10 cellular contexts compared by ENCODE assay signal in the genomic region with DNA sequence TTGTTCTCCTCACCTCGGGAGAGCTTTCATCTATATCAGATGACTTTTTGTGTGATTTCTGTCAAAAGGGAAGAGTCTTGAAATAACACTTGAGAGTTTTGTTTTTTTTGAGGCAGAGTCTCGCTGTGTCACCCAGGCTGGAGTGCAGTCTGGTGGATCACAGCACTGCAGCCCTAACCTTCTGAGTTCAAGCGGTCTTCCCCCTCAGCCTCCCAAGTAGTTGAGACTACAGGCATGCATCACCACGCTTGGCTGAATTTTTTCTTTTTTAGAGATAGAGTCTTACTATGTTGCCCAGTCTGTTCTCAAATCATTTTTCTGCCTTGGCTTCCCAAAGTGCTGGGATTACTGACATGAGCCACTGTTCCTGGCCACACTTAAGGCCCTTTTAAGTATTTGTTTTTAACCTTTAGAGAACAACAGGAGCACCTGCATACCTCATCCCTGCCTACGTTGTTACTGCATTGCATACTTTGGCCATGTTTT. TPM values are rescaled to one million over a fixed set of nuclear protein-coding genes. Genes with fewer than 3 reads are reported as not detected.
A peak's percentile ranks its signal among the peaks of the same experiment; 100 is the strongest.
DNase-seq lines count a peak whose midpoint lies in the region; ATAC-seq, FAIRE-seq and TF ChIP-seq lines count a peak whose summit lies in the region.
"Had no signal": no experiment of that assay in that cellular context is flagged by ENCODE, and none has a peak within 500 bp of the region (broad histone marks: within the 10 kb centered on the region; RNA-seq: fewer than 3 reads in every experiment).

No MANE protein-coding gene starts in this region.

- ATAC-seq in GM21529 (IDR thresholded peaks at IDR 0.05; ENCODE audit: unreplicated experiment) (peak; percentile 42), pancreas (peak in 3 of 4 donors; percentile 48 to 58 (median 54)), GM19463 (IDR thresholded peaks at IDR 0.05; ENCODE audit: unreplicated experiment) (no peak), GM19467 (IDR thresholded peaks at IDR 0.05; ENCODE audit: unreplicated experiment) (no peak), GM18870 (IDR thresholded peaks at IDR 0.05; ENCODE audit: unreplicated experiment) (no peak), GM21619 (IDR thresholded peaks at IDR 0.05; ENCODE audit: unreplicated experiment) (no peak)

- H3K27ac ChIP-seq in RWPE1 (peak overlapping the region; percentile 99), pancreas (peak overlapping the region in 1 of 4 donors; percentile 23)

- WGBS in pancreas, 2 donors: 66 to 75% methylated on average over 5 of the region's 5 CpGs

- H3K36me3 ChIP-seq in pancreas: no peaks in the 10 kb centered on the region

- no peaks in the 10 kb centered on the region for H3K9me3 ChIP-seq in pancreas

- H3K4me1 ChIP-seq in pancreas: peaks cover 0 to 44% (median 41%) of the 10 kb centered on the region in 3 donors

- no peak for FAIRE-seq in pancreas (lab: Jason Lieb, UNC)

- intact Hi-C loops in pancreas (cut with DNase I): no loop called here

- POLR2A ChIA-PET in RWPE1 (lab: Yijun Ruan, JAX; ENCODE audit: low non-redundant PET): no interaction called here

- H3K4me3 ChIP-seq in cardiac fibroblast (replicated peaks in 1 of 2; ENCODE audit: low read depth in 2 of 2, low read length in 2 of 2) (no peak overlapping the region), pancreas (no peak overlapping the region)

- TF ChIP-seq CTCF in RWPE1 (conservative IDR thresholded peaks at IDR 0.05; ENCODE audit: low read depth): no peak
- TF ChIP-seq CTCF in cardiac fibroblast (IDR thresholded peaks at IDR 0.05; ENCODE audit: low read depth, low read length): no peak
- TF ChIP-seq CTCF in pancreas (IDR thresholded peaks at IDR 0.05): no peak

- no peaks in the 10 kb centered on the region for H3K27me3 ChIP-seq in pancreas

- DNase-seq in RWPE1 (ENCODE audit: low spot score) (no peak), cardiac fibroblast (ENCODE audit: low read depth in 2 of 2) (peak; percentile 14 to 33), pancreas (no peak)
- DNase-seq: GDM1, NCI-H1436 treated with DMSO at 0.1 percent for 48 hours had no signal

- CTCF ChIA-PET in RWPE1 (lab: Yijun Ruan, JAX): no interaction called here

RNA-seq across cellular contexts. Expression of a gene that starts 11.4 kb away (rescaled TPM):
- total RNA-seq in pancreas: 10 to 100 TPM; 19.5 to 35.0 (median 24.4) TPM
- 10 to 100 TPM in 1 of 2 donors, 1 to 10 TPM in 1; 6.3 to 15.0 TPM for polyA plus RNA-seq in pancreas

Comparison
In these comparisons a context has a peak if more than half of its experiments do, and no peak if none do; other contexts are left out.
1. ATAC-seq: peak in GM21529 (single experiment) and pancreas (3 of 4); none in GM19463 (single experiment), GM19467 (single experiment), GM18870 (single experiment) and GM21619 (single experiment).
2. DNase-seq: peak in cardiac fibroblast (2 of 2); none in RWPE1 (single experiment) and pancreas (0 of 6).